Comparison of ENCODE assay signal across 1 cellular context in genomic region chr1:45499415-45499769, GRCh38.
A peak's percentile ranks its signal among the peaks of the same experiment; 100 is the strongest.
TF ChIP-seq lines count a peak whose summit lies in the region.

No MANE protein-coding gene starts in this region.

TF ChIP-seq in K562, 482 proteins besides CTCF, POLR2A, EP300 and RAD21 (continues in another document):
- TF ChIP-seq RBM34 (IDR thresholded peaks at IDR 0.05; ENCODE audit: borderline replicate concordance, insufficient read depth, low read length) (no peak), CREB3 (tag; conservative IDR thresholded peaks at IDR 0.05; ENCODE audit: low read depth) (no peak), TARDBP (IDR thresholded peaks at IDR 0.05) (peak; percentile 30; the same call in 1 of the 2 replicates), SRSF9 (IDR thresholded peaks at IDR 0.05; ENCODE audit: borderline replicate concordance, low read depth, low read length) (no peak), MAFF (IDR thresholded peaks at IDR 0.05; ENCODE audit: low read length) (no peak), ZBTB7A (IDR thresholded peaks at IDR 0.05; ENCODE audit: borderline replicate concordance, control insufficient read depth, low read depth, low read length) (peak; percentile 56; the same call in 1 of the 2 replicates), EP400 (IDR thresholded peaks at IDR 0.05) (no peak), SPI1 (IDR thresholded peaks at IDR 0.05; ENCODE audit: borderline replicate concordance, low read depth, low read length) (peak; percentile 68; the same call in 1 of the 2 replicates), CC2D1A (IDR thresholded peaks at IDR 0.05) (0 out of 2 replicates have a peak, but pooled peaks have one; percentile 8), ZNF511 (CRISPR knock-in tag; IDR thresholded peaks at IDR 0.05) (peak; percentile 11; the same call in 1 of the 2 replicates), KAT7 (CRISPR knock-in tag; IDR thresholded peaks at IDR 0.05; ENCODE audit: borderline replicate concordance) (peak; percentile 76; the same call in 1 of the 2 replicates), NCOA4 (IDR thresholded peaks at IDR 0.05; ENCODE audit: partially characterized antibody) (no peak), HMG20A (CRISPR knock-in tag; conservative IDR thresholded peaks at IDR 0.05) (no peak), CBFB (CRISPR knock-in tag; IDR thresholded peaks at IDR 0.05) (0 out of 2 replicates have a peak, but pooled peaks have one; percentile 12), TFAM (CRISPR knock-in tag; conservative IDR thresholded peaks at IDR 0.05) (no peak), ARID4B (CRISPR knock-in tag; IDR thresholded peaks at IDR 0.05) (no peak; the same call in 1 of the 2 replicates), EWSR1 (IDR thresholded peaks at IDR 0.05; ENCODE audit: borderline replicate concordance, low read depth, partially characterized antibody) (no peak), BRD4 (IDR thresholded peaks at IDR 0.05) (no peak), CREBBP (IDR thresholded peaks at IDR 0.05; ENCODE audit: low read depth, low read length) (no peak), ETV5 (CRISPR knock-in tag; IDR thresholded peaks at IDR 0.05; ENCODE audit: low read depth) (peak; percentile 44; the same call in 1 of the 2 replicates), PBX2 (CRISPR knock-in tag; IDR thresholded peaks at IDR 0.05; ENCODE audit: low read depth) (no peak), PBX2 (tag; conservative IDR thresholded peaks at IDR 0.05; ENCODE audit: low read depth) (no peak)
- TF ChIP-seq, protein P1, sequence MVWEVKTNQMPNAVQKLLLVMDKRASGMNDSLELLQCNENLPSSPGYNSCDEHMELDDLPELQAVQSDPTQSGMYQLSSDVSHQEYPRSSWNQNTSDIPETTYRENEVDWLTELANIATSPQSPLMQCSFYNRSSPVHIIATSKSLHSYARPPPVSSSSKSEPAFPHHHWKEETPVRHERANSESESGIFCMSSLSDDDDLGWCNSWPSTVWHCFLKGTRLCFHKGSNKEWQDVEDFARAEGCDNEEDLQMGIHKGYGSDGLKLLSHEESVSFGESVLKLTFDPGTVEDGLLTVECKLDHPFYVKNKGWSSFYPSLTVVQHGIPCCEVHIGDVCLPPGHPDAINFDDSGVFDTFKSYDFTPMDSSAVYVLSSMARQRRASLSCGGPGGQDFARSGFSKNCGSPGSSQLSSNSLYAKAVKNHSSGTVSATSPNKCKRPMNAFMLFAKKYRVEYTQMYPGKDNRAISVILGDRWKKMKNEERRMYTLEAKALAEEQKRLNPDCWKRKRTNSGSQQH (CRISPR knock-in tag; IDR thresholded peaks at IDR 0.05), result no peak
- TF ChIP-seq, protein P2, sequence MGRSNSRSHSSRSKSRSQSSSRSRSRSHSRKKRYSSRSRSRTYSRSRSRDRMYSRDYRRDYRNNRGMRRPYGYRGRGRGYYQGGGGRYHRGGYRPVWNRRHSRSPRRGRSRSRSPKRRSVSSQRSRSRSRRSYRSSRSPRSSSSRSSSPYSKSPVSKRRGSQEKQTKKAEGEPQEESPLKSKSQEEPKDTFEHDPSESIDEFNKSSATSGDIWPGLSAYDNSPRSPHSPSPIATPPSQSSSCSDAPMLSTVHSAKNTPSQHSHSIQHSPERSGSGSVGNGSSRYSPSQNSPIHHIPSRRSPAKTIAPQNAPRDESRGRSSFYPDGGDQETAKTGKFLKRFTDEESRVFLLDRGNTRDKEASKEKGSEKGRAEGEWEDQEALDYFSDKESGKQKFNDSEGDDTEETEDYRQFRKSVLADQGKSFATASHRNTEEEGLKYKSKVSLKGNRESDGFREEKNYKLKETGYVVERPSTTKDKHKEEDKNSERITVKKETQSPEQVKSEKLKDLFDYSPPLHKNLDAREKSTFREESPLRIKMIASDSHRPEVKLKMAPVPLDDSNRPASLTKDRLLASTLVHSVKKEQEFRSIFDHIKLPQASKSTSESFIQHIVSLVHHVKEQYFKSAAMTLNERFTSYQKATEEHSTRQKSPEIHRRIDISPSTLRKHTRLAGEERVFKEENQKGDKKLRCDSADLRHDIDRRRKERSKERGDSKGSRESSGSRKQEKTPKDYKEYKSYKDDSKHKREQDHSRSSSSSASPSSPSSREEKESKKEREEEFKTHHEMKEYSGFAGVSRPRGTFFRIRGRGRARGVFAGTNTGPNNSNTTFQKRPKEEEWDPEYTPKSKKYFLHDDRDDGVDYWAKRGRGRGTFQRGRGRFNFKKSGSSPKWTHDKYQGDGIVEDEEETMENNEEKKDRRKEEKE (IDR thresholded peaks at IDR 0.05; ENCODE audit: borderline replicate concordance in 1 of 2, control insufficient read depth in 1 of 2, low read depth in 2 of 2, low read length in 1 of 2), result no peak
- TF ChIP-seq, protein P3, sequence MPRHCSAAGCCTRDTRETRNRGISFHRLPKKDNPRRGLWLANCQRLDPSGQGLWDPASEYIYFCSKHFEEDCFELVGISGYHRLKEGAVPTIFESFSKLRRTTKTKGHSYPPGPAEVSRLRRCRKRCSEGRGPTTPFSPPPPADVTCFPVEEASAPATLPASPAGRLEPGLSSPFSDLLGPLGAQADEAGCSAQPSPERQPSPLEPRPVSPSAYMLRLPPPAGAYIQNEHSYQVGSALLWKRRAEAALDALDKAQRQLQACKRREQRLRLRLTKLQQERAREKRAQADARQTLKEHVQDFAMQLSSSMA (CRISPR knock-in tag; IDR thresholded peaks at IDR 0.05), result 0 out of 2 replicates have a peak, but pooled peaks have one; percentile 49
- TF ChIP-seq, protein P4, sequence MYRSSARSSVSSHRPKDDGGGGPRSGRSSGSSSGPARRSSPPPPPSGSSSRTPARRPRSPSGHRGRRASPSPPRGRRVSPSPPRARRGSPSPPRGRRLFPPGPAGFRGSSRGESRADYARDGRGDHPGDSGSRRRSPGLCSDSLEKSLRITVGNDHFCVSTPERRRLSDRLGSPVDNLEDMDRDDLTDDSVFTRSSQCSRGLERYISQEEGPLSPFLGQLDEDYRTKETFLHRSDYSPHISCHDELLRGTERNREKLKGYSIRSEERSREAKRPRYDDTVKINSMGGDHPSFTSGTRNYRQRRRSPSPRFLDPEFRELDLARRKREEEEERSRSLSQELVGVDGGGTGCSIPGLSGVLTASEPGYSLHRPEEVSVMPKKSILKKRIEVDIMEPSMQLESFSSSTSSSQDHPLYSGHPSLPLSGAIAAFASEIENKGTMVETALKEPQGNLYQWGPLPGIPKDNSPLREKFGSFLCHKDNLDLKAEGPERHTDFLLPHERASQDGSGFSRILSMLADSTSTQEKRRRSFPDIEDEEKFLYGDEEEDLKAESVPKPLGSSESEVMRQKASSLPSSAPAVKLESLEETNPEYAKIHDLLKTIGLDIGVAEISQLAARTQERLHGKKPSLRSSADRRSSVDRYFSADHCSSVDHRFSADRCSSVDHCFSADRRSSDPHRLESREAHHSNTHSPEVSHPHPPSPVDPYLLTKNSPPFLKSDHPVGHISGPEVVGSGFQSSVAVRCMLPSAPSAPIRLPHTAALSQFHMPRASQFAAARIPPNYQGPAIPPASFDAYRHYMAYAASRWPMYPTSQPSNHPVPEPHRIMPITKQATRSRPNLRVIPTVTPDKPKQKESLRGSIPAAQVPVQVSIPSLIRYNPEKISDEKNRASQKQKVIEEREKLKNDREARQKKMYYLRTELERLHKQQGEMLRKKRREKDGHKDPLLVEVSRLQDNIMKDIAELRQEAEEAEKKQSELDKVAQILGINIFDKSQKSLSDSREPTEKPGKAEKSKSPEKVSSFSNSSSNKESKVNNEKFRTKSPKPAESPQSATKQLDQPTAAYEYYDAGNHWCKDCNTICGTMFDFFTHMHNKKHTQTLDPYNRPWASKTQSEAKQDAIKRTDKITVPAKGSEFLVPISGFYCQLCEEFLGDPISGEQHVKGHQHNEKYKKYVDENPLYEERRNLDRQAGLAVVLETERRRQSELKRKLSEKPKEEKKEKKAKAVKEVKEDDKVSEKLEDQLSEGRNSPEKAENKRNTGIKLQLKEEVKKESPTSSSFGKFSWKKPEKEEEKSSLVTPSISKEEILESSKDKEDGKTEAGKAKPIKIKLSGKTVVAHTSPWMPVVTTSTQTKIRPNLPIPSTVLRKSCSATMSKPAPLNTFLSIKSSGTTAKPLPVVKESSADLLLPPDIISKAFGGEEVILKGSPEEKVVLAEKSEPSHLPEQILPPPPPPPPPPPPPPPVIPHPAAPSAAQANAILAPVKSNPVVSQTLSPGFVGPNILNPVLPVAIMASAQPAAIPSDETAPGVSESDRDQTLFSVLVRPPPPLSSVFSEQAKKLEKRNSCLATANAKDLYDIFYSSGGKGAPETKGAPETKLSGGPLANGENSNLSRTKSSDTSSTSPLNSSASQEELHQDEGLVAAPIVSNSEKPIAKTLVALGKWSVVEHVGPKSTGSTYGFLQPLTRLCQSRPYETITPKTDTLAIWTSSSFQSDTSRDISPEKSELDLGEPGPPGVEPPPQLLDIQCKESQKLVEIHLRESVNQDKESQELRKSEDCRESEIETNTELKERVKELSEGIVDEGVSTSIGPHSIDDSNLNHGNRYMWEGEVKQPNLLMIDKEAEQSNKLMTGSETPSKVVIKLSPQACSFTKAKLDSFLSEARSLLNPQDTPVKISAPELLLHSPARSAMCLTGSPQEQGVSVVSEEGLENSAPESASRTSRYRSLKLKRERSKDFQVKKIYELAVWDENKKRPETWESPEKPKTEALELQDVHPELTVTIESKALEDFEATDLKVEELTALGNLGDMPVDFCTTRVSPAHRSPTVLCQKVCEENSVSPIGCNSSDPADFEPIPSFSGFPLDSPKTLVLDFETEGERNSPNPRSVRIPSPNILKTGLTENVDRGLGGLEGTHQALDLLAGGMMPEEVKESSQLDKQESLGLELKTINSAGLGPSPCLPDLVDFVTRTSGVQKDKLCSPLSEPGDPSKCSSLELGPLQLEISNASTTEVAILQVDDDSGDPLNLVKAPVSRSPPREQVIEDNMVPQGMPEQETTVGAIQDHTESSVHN (IDR thresholded peaks at IDR 0.05; ENCODE audit: borderline replicate concordance in 1 of 2, low read depth in 1 of 2), result 0 out of 4 replicates have a peak, but pooled peaks of 1 of the 2 experiments have one; percentile 16
